In genomic region chr10:93871805-93872204, GRCh38 we compare ENCODE assay signal across 27 cellular contexts.
"Had no signal": no experiment of that assay in that cellular context is flagged by ENCODE, and none has a peak within 500 bp of the region (broad histone marks: within the 10 kb centered on the region; RNA-seq: fewer than 3 reads in every experiment).

No MANE protein-coding gene starts in this region.

- H3K4me1 ChIP-seq: breast epithelium had no signal

- DNase-seq: activated CD4-positive, alpha-beta memory T cell treated with anti-CD3 and anti-CD28 coated beads, Interleukin-2, amount 10 ng/mL, durations not matched to agents 7 days and 5 days; activated CD4-positive, alpha-beta T cell treated with anti-CD3 and anti-CD28 coated beads for 36 hours; activated CD4-positive, alpha-beta T cell treated with anti-CD3 and anti-CD28 coated beads, Interleukin-2, amount 50 U/mL, for 1 hour; activated gamma-delta T cell treated with Interleukin-2 at 50 U/mL for 16 hours; activated naive CD4-positive, alpha-beta T cell treated with anti-CD3 and anti-CD28 coated beads, Interleukin-2, amount 10 ng/mL, durations not matched to agents 7 days and 5 days; activated naive CD8-positive, alpha-beta T cell treated with anti-CD3 and anti-CD28 coated beads for 36 hours; activated T-cell treated with anti-CD3 and anti-CD28 coated beads, Interleukin-2, amount 50 U/mL, for 72 hours; anterior cingulate cortex; central memory CD4-positive, alpha-beta T cell; MG63; MV-4-11; NCI-H1092 treated with DMSO at 0.1 percent for 48 hours; NCI-H1417 treated with DMSO at 0.1 percent for 48 hours; NCI-H1694; NCI-H2029; NCI-H2107; NCI-H2171 treated with DMSO at 0.1 percent for 48 hours; NCI-H345; NCI-H510A; OCI-M1; RPMI8226; SK-N-SH; T-helper 1 cell had no signal

- H3K36me3 ChIP-seq: breast epithelium, MG63 had no signal

- H3K27ac ChIP-seq: breast epithelium, VCaP had no signal

- ATAC-seq: activated CD4-positive, alpha-beta T cell treated with anti-CD3 and anti-CD28 coated beads for 36 hours; activated T-cell treated with anti-CD3 and anti-CD28 coated beads, Interleukin-2, amount 50 U/mL, for 72 hours; Panc1; Right ventricle myocardium inferior had no signal

- H3K27me3 ChIP-seq: MG63 had no signal

- H3K4me3 ChIP-seq: breast epithelium, MG63 had no signal

- H3K9me3 ChIP-seq: breast epithelium, MG63, SK-N-SH had no signal
